Comparison of ENCODE assay signal across 18 cellular contexts in the genomic region with DNA sequence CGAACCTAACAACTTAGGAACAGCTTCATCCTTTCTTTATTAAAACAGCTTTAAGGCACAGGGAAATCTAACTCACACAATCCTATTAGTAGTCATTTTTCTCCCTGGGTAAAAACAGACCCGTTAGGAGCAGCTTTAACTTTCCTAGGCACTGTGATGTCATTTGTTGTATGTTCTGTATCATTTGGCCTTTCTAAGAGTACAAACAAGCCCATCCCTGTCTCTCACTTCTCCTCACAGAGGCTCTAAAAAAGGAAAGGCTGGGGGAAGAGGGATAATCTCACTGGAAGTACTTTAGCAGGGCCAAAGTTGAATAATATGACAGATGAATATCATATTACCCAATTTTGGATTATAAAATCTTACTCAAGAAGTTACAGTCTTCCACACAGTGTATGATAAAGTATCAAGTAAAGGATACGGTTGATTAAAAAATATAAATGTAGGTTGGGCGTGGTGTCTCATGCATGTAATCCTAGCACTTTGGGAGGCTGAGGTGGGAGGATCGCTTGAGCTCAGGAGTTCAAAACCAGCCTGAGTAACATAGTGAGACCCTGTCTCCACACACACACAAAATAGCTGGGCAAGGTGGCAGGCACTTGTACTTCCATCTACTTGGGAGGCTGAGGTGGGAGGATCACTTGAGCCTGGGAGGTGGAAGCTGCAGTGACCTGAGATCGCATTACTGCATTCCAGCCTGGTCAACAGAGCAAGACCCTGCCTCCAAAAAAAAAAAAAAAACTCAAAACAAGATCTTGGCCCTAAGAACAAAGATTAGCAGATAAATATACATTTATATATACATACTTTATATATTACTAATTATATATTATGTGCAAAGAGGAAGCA. TPM values are rescaled to one million over a fixed set of nuclear protein-coding genes. Genes with fewer than 3 reads are reported as not detected.
DNase-seq lines count a peak whose midpoint lies in the region; ATAC-seq and TF ChIP-seq lines count a peak whose summit lies in the region.
"Had no signal": no experiment of that assay in that cellular context is flagged by ENCODE, and none has a peak within 500 bp of the region (broad histone marks: within the 10 kb centered on the region; RNA-seq: fewer than 3 reads in every experiment).

No MANE protein-coding gene starts in this region.

- TF ChIP-seq CTCF in GM23338 (conservative IDR thresholded peaks at IDR 0.05; ENCODE audit: low read depth in 2 of 2) = no peak
- TF ChIP-seq CTCF in right atrium auricular region (IDR thresholded peaks at IDR 0.05) = no peak

- H3K4me3 Mint-ChIP-seq in GM23338 = 0 out of 3 replicates have a peak overlapping the region, but pooled peaks have one; percentile 13
- H3K4me3 Mint-ChIP-seq: activated CD4-positive, alpha-beta memory T cell treated with anti-CD3 and anti-CD28 coated beads, Interleukin-2, amount 10 ng/mL, durations not matched to agents 7 days and 5 days had no signal

- H3K79me2 ChIP-seq in GM23338 (replicated peaks; ENCODE audit: insufficient read depth) = peaks cover 100% of the 10 kb centered on the region

- H3K9ac ChIP-seq in subcutaneous abdominal adipose tissue (ENCODE audit: low read length in 5 of 5) = peak overlapping the region in 2 of 5 donors; percentile 30 to 58

- H3K27ac ChIP-seq in GM23338 (ENCODE audit: low read depth) (peak overlapping the region; percentile 71; the same call in 1 of the 2 replicates), right atrium auricular region (peak overlapping the region; percentile 23 to 73), subcutaneous abdominal adipose tissue (ENCODE audit: low read depth, low read length) (peak overlapping the region; percentile 69)
- H3K27ac ChIP-seq: epithelial cell of prostate had no signal

- peaks cover 37% of the 10 kb centered on the region for H3K4me1 Mint-ChIP-seq in GM23338

- peak overlapping the region; percentile 60 for H3K4me2 ChIP-seq in GM23338

- no peaks in the 10 kb centered on the region for H3F3A ChIP-seq in GM23338 (replicated peaks; ENCODE audit: low read depth)

- no peaks in the 10 kb centered on the region for H3K27me3 Mint-ChIP-seq in GM23338 (ENCODE audit: insufficient read depth, low read depth, poor library complexity)
- H3K27me3 Mint-ChIP-seq: activated CD4-positive, alpha-beta memory T cell treated with anti-CD3 and anti-CD28 coated beads, Interleukin-2, amount 10 ng/mL, durations not matched to agents 7 days and 5 days had no signal

- peak overlapping the region; percentile 90; the same call in 1 of the 2 replicates for H3K27ac Mint-ChIP-seq in GM23338
- H3K27ac Mint-ChIP-seq: activated CD4-positive, alpha-beta memory T cell treated with anti-CD3 and anti-CD28 coated beads, Interleukin-2, amount 10 ng/mL, durations not matched to agents 7 days and 5 days had no signal

- no peaks in the 10 kb centered on the region; the same call in 2 of the 3 replicates for H3K36me3 Mint-ChIP-seq in GM23338 (ENCODE audit: low read depth)

- H3K27me3 ChIP-seq in GM23338 (ENCODE audit: insufficient read depth) (no peaks in the 10 kb centered on the region), right atrium auricular region (no peaks in the 10 kb centered on the region), subcutaneous abdominal adipose tissue (ENCODE audit: control insufficient read depth in 5 of 5, insufficient read depth in 4 of 5, low read length in 5 of 5) (no peaks in the 10 kb centered on the region)

- ATAC-seq in GM23338 (no peak), HG03378 (IDR thresholded peaks at IDR 0.05; ENCODE audit: unreplicated experiment) (no peak), GM18519 (IDR thresholded peaks at IDR 0.05; ENCODE audit: low FRiP score, unreplicated experiment) (no peak)
- ATAC-seq: GM12878 had no signal

- peaks cover 27% of the 10 kb centered on the region; the same call in 1 of the 2 replicates for H4K20me1 ChIP-seq in GM23338 (replicated peaks; ENCODE audit: insufficient read depth)

- H3K9me3 Mint-ChIP-seq in GM23338 = no peaks in the 10 kb centered on the region; the same call in 2 of the 3 replicates
- H3K9me3 Mint-ChIP-seq: activated CD4-positive, alpha-beta memory T cell treated with anti-CD3 and anti-CD28 coated beads, Interleukin-2, amount 10 ng/mL, durations not matched to agents 7 days and 5 days had no signal

- DNase-seq in GM23338 (ENCODE audit: low spot score) = no peak
- DNase-seq in amniotic epithelial cell (ENCODE audit: low read depth) = peak; percentile 59
- DNase-seq in right atrium auricular region (ENCODE audit: low spot score) = no peak
- no peak for DNase-seq in stimulated activated CD4-positive, alpha-beta T cell treated with anti-CD3 and anti-CD28 coated beads, Interleukin-2, amount 100 ng/mL, for 24 hours
- DNase-seq in hypothalamus (lab: John Stamatoyannopoulos, UW) = no peak
- DNase-seq: activated CD4-positive, alpha-beta memory T cell treated with anti-CD3 and anti-CD28 coated beads, Interleukin-2, amount 10 ng/mL, durations not matched to agents 7 days and 5 days; activated effector memory CD4-positive, alpha-beta T cell treated with anti-CD3 and anti-CD28 coated beads, Interleukin-2, amount 50 U/mL, for 16 hours; C1 segment of cervical spinal cord; central memory CD4-positive, alpha-beta T cell; KG1; mammary epithelial cell; NCI-H1930; SHP77 had no signal

- no peak overlapping the region; the same call in 1 of the 2 replicates for H3K4me3 ChIP-seq in GM23338
- H3K4me3 ChIP-seq in right atrium auricular region = no peak overlapping the region
- H3K4me3 ChIP-seq in subcutaneous abdominal adipose tissue (ENCODE audit: low read depth in 1 of 5, low read length in 5 of 5) = no peak overlapping the region
- H3K4me3 ChIP-seq: GM12878 had no signal

- peaks cover 27% of the 10 kb centered on the region for H3K4me1 ChIP-seq in GM23338 (ENCODE audit: insufficient read depth)
- peaks cover 0 to 43% of the 10 kb centered on the region in 2 donors for H3K4me1 ChIP-seq in right atrium auricular region
- peaks cover 6 to 34% (median 24%) of the 10 kb centered on the region in 5 donors for H3K4me1 ChIP-seq in subcutaneous abdominal adipose tissue (ENCODE audit: control insufficient read depth in 5 of 5, insufficient read depth in 5 of 5, low read length in 5 of 5)

- H2AFZ ChIP-seq in GM23338 = no peak overlapping the region

- no peaks in the 10 kb centered on the region for H3K9me3 ChIP-seq in right atrium auricular region
- no peaks in the 10 kb centered on the region for H3K9me3 ChIP-seq in subcutaneous abdominal adipose tissue (ENCODE audit: control insufficient read depth in 5 of 5, low read length in 5 of 5)

- no peaks in the 10 kb centered on the region for H3K9me2 ChIP-seq in GM23338 (ENCODE audit: insufficient read depth)

- no peaks in the 10 kb centered on the region for H3K36me3 ChIP-seq in GM23338 (ENCODE audit: insufficient read depth)
- no peaks in the 10 kb centered on the region for H3K36me3 ChIP-seq in right atrium auricular region
- H3K36me3 ChIP-seq in subcutaneous abdominal adipose tissue (ENCODE audit: control insufficient read depth in 5 of 5, insufficient read depth in 5 of 5, low read length in 5 of 5) = no peaks in the 10 kb centered on the region

TF ChIP-seq in GM23338, 12 proteins besides CTCF, POLR2A, EP300 and RAD21:
- no peak for TF ChIP-seq ZNF331 (CRISPR knock-in tag; IDR thresholded peaks at IDR 0.05; ENCODE audit: low read depth)

RNA-seq across cellular contexts. Expression of gene NUDT3, which starts 7.9 kb away (rescaled TPM):
- 31.1 and 32.5 TPM in 2 replicates for total RNA-seq in GM23338 (2014; rRNA removed; shearing (Covaris generic))
- polyA plus RNA-seq in GM23338 (2016; fragmentation: Nextera tagmentation; extraction: Ambion mirVana) = 11.5 and 12.1 TPM in 2 replicates
- total RNA-seq in right atrium auricular region = 10 to 100 TPM; 47.2 to 53.5 TPM

RNA-seq across cellular contexts. Expression of gene RPS10, which starts 41.3 kb away (rescaled TPM):
- total RNA-seq in GM23338 (2014; rRNA removed; shearing (Covaris generic)) = 1,675 and 2,175 TPM in 2 replicates
- polyA plus RNA-seq in GM23338 (2016; fragmentation: Nextera tagmentation; extraction: Ambion mirVana) = 1,755 and 1,834 TPM in 2 replicates
- 1,000 to 10,000 TPM in 1 of 2 donors, 100 to 1,000 TPM in 1; 830 to 2,258 TPM for total RNA-seq in right atrium auricular region
